Comparison of ENCODE assay signal across 8 cellular contexts in the genomic region with DNA sequence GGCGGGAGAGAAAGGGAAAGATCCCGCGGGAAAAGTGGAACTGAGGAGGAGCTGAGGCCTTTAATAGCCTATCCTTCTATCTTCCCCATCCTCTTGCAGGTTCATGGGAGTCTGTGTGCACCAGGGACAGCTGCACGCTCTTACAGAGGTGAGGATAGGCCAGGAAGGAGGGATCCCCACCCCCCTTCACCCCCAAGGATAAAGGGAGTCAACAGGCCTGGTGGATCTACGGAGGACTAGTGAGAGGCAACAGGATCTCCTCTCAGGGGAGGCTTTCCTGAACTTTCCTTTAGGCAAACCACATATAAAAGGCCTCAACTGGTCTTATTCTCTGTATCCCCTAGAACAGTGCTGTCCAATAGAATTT. TPM values are rescaled to one million over a fixed set of nuclear protein-coding genes. Genes with fewer than 3 reads are reported as not detected.
A peak's percentile ranks its signal among the peaks of the same experiment; 100 is the strongest.
DNase-seq lines count a peak whose midpoint lies in the region; TF ChIP-seq lines count a peak whose summit lies in the region.

No MANE protein-coding gene starts in this region.

- WGBS in stomach, 5 donors, result 4 to 9% (median 7%) methylated on average over 5 of the region's 5 CpGs

- no peak for TF ChIP-seq CTCF in WI38 (IDR thresholded peaks at IDR 0.05; ENCODE audit: low read depth, low read length)
- TF ChIP-seq CTCF in stomach (IDR thresholded peaks at IDR 0.05), result no peak

- H3K9me3 ChIP-seq in iPS-15b (ENCODE audit: control insufficient read depth, insufficient read depth, low read length), result no peaks in the 10 kb centered on the region
- H3K9me3 ChIP-seq in stomach, result no peaks in the 10 kb centered on the region

- peak overlapping the region in 3 of 5 donors; percentile 92 to 97 (median 97) for H3K27ac ChIP-seq in stomach

- H3K4me1 ChIP-seq in iPS-15b (ENCODE audit: control insufficient read depth, insufficient read depth, low read length) (peaks cover 2% of the 10 kb centered on the region), stomach (peaks cover 21 to 41% (median 35%) of the 10 kb centered on the region in 4 donors)

- H3K27me3 ChIP-seq in iPS-15b (ENCODE audit: control insufficient read depth, insufficient read depth, low read length), result peaks cover 6% of the 10 kb centered on the region
- H3K27me3 ChIP-seq in stomach, result no peaks in the 10 kb centered on the region

- intact Hi-C loops in stomach (cut with DNase I; ENCODE audit: low total_unique reads), result no loop called here

- no peak for TF ChIP-seq EP300 in stomach (IDR thresholded peaks at IDR 0.05)

- H3K4me3 ChIP-seq in WI38 (ENCODE audit: low read depth, low read length), result peak overlapping the region; percentile 75
- peak overlapping the region; percentile 79 for H3K4me3 ChIP-seq in iPS-15b (ENCODE audit: low read depth, low read length)
- H3K4me3 ChIP-seq in stomach, result peak overlapping the region; percentile 76 to 96 (median 93)

- peak overlapping the region; percentile 81 for H3K4me3 Mint-ChIP-seq in T-helper 1 cell treated with Interleukin-12 subunit alpha and Interleukin-12 subunit beta and Interleukin-4 antibody, amounts not matched to agents 30 μg/mL and 1 μg/mL, for 36 hours

- H3K4me1 Mint-ChIP-seq in T-helper 1 cell treated with Interleukin-12 subunit alpha and Interleukin-12 subunit beta and Interleukin-4 antibody, amounts not matched to agents 30 μg/mL and 1 μg/mL, for 36 hours (ENCODE audit: low read depth), result peaks cover 31% of the 10 kb centered on the region

- no peaks in the 10 kb centered on the region for H3K9me3 Mint-ChIP-seq in T-helper 1 cell treated with Interleukin-12 subunit alpha and Interleukin-12 subunit beta and Interleukin-4 antibody, amounts not matched to agents 30 μg/mL and 1 μg/mL, for 36 hours

- H3K36me3 ChIP-seq in iPS-15b (ENCODE audit: control insufficient read depth, insufficient read depth, low read length) (peaks cover 13% of the 10 kb centered on the region), stomach (peaks cover 26 to 39% (median 35%) of the 10 kb centered on the region in 4 donors)

- no peak for TF ChIP-seq POLR2A in stomach (IDR thresholded peaks at IDR 0.05)

- no peaks in the 10 kb centered on the region for H3K27me3 Mint-ChIP-seq in T-helper 1 cell treated with Interleukin-12 subunit alpha and Interleukin-12 subunit beta and Interleukin-4 antibody, amounts not matched to agents 30 μg/mL and 1 μg/mL, for 36 hours (ENCODE audit: low read depth)

- DNase-seq in T-helper 1 cell (no peak), stomach (no peak), LoVo (ENCODE audit: low spot score) (no peak), NCI-H2081 treated with DMSO at 0.1 percent for 48 hours (lab: John Stamatoyannopoulos, UW) (no peak)
- no peak for DNase-seq in effector CD8-positive, alpha-beta T cell (lab: John Stamatoyannopoulos, UW)

- H3K9ac ChIP-seq in iPS-15b (ENCODE audit: low read depth, low read length), result no peak overlapping the region

- H3K27ac Mint-ChIP-seq in T-helper 1 cell treated with Interleukin-12 subunit alpha and Interleukin-12 subunit beta and Interleukin-4 antibody, amounts not matched to agents 30 μg/mL and 1 μg/mL, for 36 hours, result peak overlapping the region; percentile 36

- peaks cover 7% of the 10 kb centered on the region for H3K36me3 Mint-ChIP-seq in T-helper 1 cell treated with Interleukin-12 subunit alpha and Interleukin-12 subunit beta and Interleukin-4 antibody, amounts not matched to agents 30 μg/mL and 1 μg/mL, for 36 hours (ENCODE audit: low read depth)

RNA-seq across cellular contexts. Expression of a gene that starts 1.1 kb away (rescaled TPM):
- total RNA-seq in stomach, result 10 to 100 TPM; 11.9 to 56.8 (median 34.6) TPM
- 10 to 100 TPM; 25.7 to 33.9 (median 28.4) TPM for polyA plus RNA-seq in stomach

RNA-seq across cellular contexts. Expression of a gene that starts 12.1 kb away (rescaled TPM):
- total RNA-seq in stomach, result 10 to 100 TPM in 1 of 5 donors, 1 to 10 TPM in 1, not detected in 3; 3.1 to 18.7 TPM
- 1 to 10 TPM in 2 of 3 donors, under 1 TPM in 1; 0.61 to 2.8 (median 1.1) TPM for polyA plus RNA-seq in stomach

RNA-seq across cellular contexts. Expression of a gene that starts 44.6 kb away (rescaled TPM):
- 1 to 10 TPM in 2 of 5 donors, not detected in 3; 2.0 to 2.3 TPM for total RNA-seq in stomach
- 1 to 10 TPM in 1 of 3 donors, under 1 TPM in 2; 0.62 to 1.1 (median 0.95) TPM for polyA plus RNA-seq in stomach

RNA-seq across cellular contexts. Expression of a gene that starts 51.7 kb away (rescaled TPM):
- total RNA-seq in stomach, result over 10,000 TPM in 4 of 5 donors, 1,000 to 10,000 TPM in 1; 1,379 to 137,340 (median 23,544) TPM
- polyA plus RNA-seq in stomach, result 10 to 100 TPM in 1 of 3 donors, not detected in 2; 64.3 TPM

RNA-seq across cellular contexts. Expression of a gene that starts 52.0 kb away (rescaled TPM):
- total RNA-seq in stomach, result 100 to 1,000 TPM in 1 of 5 donors, 10 to 100 TPM in 4; 15.6 to 104 (median 28.1) TPM
- polyA plus RNA-seq in stomach, result 10 to 100 TPM; 58.8 to 86.4 (median 69.7) TPM
